1 cellular context compared by ENCODE assay signal in the genomic region with DNA sequence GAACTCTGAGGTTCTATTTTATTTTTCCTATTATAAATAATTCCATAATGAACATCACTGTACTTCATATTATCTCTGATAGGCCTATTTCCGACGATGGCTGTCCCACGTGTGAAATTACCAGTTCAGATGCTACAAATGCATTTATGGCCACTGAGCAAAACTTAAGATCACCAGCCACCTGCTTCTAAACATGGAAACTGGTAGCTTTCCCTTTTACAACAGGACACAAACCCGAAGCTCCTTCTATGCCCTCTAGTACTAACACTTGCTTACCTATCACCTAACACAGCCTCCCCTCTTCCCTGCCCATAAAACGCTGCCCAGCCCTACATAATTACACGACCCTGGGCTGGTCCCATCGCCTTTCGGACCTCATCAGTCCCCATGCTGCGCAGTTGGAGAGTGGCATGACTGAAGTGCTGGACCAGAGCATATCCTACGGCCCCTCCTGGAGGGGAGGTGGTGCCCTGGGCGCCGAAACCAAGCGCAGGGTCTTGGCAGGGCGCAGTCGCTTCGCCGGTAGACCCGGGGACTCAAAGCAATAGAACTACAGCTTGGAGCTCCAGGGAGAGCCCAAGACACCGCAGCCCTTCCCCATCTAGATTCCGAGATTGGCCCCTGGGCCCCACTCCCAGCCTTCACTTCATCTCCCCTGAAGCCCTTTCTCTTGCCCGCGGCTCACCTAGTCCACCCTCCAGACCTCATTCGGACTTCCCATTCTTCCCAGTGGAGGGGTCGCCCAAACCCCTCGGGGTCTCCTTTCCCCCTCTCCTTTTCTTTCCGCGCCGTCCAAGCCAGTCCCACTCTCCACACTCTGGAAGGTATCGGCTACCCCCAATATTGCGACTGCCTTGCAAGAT.
A peak's percentile ranks its signal among the peaks of the same experiment; 100 is the strongest.
TF ChIP-seq lines count a peak whose summit lies in the region.

No MANE protein-coding gene starts in this region.

TF ChIP-seq in K562, 482 proteins besides CTCF, POLR2A, EP300 and RAD21:
- 0 out of 2 replicates have a peak, but pooled peaks have one; percentile 24 for TF ChIP-seq NFRKB (IDR thresholded peaks at IDR 0.05; ENCODE audit: low read depth)
- TF ChIP-seq KHSRP (IDR thresholded peaks at IDR 0.05): no peak
- no peak for TF ChIP-seq ZNF197 (CRISPR knock-in tag; IDR thresholded peaks at IDR 0.05; ENCODE audit: low read depth)
- TF ChIP-seq PRDM10 (IDR thresholded peaks at IDR 0.05; ENCODE audit: partially characterized antibody): peak; percentile 75
- TF ChIP-seq ZBTB7A (IDR thresholded peaks at IDR 0.05; ENCODE audit: borderline replicate concordance, control insufficient read depth, low read depth, low read length): peak; percentile 57; the same call in 1 of the 2 replicates
- no peak for TF ChIP-seq CEBPG (CRISPR knock-in tag; IDR thresholded peaks at IDR 0.05)
- TF ChIP-seq CEBPG (tag; conservative IDR thresholded peaks at IDR 0.05 in 1 of 2, IDR thresholded peaks at IDR 0.05 in 1 of 2): no peak
- TF ChIP-seq NRF1 (conservative IDR thresholded peaks at IDR 0.05 in 1 of 2, IDR thresholded peaks at IDR 0.05 in 1 of 2): 0 out of 4 replicates have a peak, but pooled peaks of 1 of the 2 experiments have one; percentile 6
- TF ChIP-seq, protein P1, sequence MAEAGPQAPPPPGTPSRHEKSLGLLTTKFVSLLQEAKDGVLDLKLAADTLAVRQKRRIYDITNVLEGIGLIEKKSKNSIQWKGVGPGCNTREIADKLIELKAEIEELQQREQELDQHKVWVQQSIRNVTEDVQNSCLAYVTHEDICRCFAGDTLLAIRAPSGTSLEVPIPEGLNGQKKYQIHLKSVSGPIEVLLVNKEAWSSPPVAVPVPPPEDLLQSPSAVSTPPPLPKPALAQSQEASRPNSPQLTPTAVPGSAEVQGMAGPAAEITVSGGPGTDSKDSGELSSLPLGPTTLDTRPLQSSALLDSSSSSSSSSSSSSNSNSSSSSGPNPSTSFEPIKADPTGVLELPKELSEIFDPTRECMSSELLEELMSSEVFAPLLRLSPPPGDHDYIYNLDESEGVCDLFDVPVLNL (CRISPR knock-in tag; IDR thresholded peaks at IDR 0.05; ENCODE audit: low read depth): no peak
- TF ChIP-seq, protein P2, sequence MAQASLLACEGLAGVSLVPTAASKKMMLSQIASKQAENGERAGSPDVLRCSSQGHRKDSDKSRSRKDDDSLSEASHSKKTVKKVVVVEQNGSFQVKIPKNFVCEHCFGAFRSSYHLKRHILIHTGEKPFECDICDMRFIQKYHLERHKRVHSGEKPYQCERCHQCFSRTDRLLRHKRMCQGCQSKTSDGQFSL (CRISPR knock-in tag; IDR thresholded peaks at IDR 0.05): 0 out of 2 replicates have a peak, but pooled peaks have one; percentile 37
- TF ChIP-seq, protein P2 (tag; IDR thresholded peaks at IDR 0.05): no peak
- TF ChIP-seq, protein P3, sequence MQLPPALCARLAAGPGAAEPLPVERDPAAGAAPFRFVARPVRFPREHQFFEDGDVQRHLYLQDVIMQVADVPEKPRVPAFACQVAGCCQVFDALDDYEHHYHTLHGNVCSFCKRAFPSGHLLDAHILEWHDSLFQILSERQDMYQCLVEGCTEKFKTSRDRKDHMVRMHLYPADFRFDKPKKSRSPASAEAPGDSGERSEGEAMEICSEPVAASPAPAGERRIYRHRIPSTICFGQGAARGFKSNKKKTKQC (CRISPR knock-in tag; IDR thresholded peaks at IDR 0.05): peak; percentile 18; the same call in 1 of the 2 replicates
